ENCODE assay signal across 8 cellular contexts in genomic region chr20:47359533-47360206, GRCh38. TPM values are rescaled to one million over a fixed set of nuclear protein-coding genes. Genes with fewer than 3 reads are reported as not detected.
A peak's percentile ranks its signal among the peaks of the same experiment; 100 is the strongest.
DNase-seq lines count a peak whose midpoint lies in the region; ATAC-seq and TF ChIP-seq lines count a peak whose summit lies in the region.

No MANE protein-coding gene starts in this region.

- H3K4me3 Mint-ChIP-seq in CD8-positive, alpha-beta memory T cell = peak overlapping the region in 3 of 7 donors; percentile 24 to 32 (median 28)

- intact Hi-C loops in OCI-LY7 (cut with micrococcal nuclease; ENCODE audit: unreplicated experiment) = loop anchor here (10.0 kb wide), 1 partner anchor 1685 kb away; the partner anchor contains the start of gene CSE1L
- intact Hi-C loops in esophagus squamous epithelium (cut with DNase I) = loop anchor here (5.0 kb wide), 1 partner anchor 42 kb away; no protein-coding TSS in a partner anchor
- intact Hi-C loops in ovary (cut with DNase I) = loop anchor here in 3 of 4 donors (1.0 to 5.0 kb wide), 3 partner anchors 25 to 42 kb away; no protein-coding TSS in a partner anchor

- no peaks in the 10 kb centered on the region for H3K9me2 ChIP-seq in OCI-LY7 (ENCODE audit: insufficient read depth, low read length)

- no peaks in the 10 kb centered on the region for H3K27me3 ChIP-seq in CD8-positive, alpha-beta memory T cell (ENCODE audit: insufficient read depth, low read length, poor library complexity, severe bottlenecking)
- no peaks in the 10 kb centered on the region for H3K27me3 ChIP-seq in esophagus squamous epithelium
- no peaks in the 10 kb centered on the region for H3K27me3 ChIP-seq in ovary

- H3K36me3 Mint-ChIP-seq in CD8-positive, alpha-beta memory T cell = peaks cover 3 to 7% (median 4%) of the 10 kb centered on the region in 3 donors

- DNase-seq in CD8-positive, alpha-beta memory T cell = no peak
- DNase-seq in OCI-LY7 (ENCODE audit: low spot score) = no peak
- DNase-seq in esophagus squamous epithelium (lab: John Stamatoyannopoulos, UW) = no peak
- no peak for DNase-seq in ovary
- no peak for DNase-seq in NCI-H774 (lab: John Stamatoyannopoulos, UW)
- DNase-seq in GM19238 (ENCODE audit: insufficient read length, low spot score) = no peak
- no peak for DNase-seq in stimulated activated naive CD4-positive, alpha-beta T cell (lab: John Stamatoyannopoulos, UW)

- no TSS peak for BruUV-seq in OCI-LY7 (replicated peaks; lab: Mats Ljungman, UMichigan)

- peak overlapping the region; percentile 93 for H2AFZ ChIP-seq in OCI-LY7 (ENCODE audit: low read length)

- POLR2A ChIA-PET in CD8-positive, alpha-beta memory T cell (lab: Charles Lee) = interaction anchor here (1.2 kb wide), 1 partner anchor 142 kb away, joined by 3 read pairs; the partner anchor contains the start of gene NCOA3
- POLR2A ChIA-PET in OCI-LY7 (lab: Charles Lee) = interaction anchor here (1.0 to 3.0 kb wide), 4 partner anchors 8 to 86 kb away, joined by 3 to 14 read pairs (median 5); no protein-coding TSS in a partner anchor

- peaks cover 43% of the 10 kb centered on the region for H3K4me1 ChIP-seq in CD8-positive, alpha-beta memory T cell (ENCODE audit: insufficient read depth, low read length)
- peaks cover 46% of the 10 kb centered on the region for H3K4me1 ChIP-seq in OCI-LY7 (ENCODE audit: insufficient read depth, low read length, poor library complexity, severe bottlenecking)
- peaks cover 63 to 79% (median 72%) of the 10 kb centered on the region in 3 donors for H3K4me1 ChIP-seq in esophagus squamous epithelium
- H3K4me1 ChIP-seq in ovary (ENCODE audit: insufficient read depth) = peaks cover 43% of the 10 kb centered on the region

- H3K9me3 Mint-ChIP-seq in CD8-positive, alpha-beta memory T cell = no peaks in the 10 kb centered on the region

- peak overlapping the region; percentile 89 for H3K27ac ChIP-seq in CD8-positive, alpha-beta memory T cell (ENCODE audit: low read depth, low read length)
- H3K27ac ChIP-seq in OCI-LY7 (ENCODE audit: low read depth, low read length, poor library complexity, severe bottlenecking) = peak overlapping the region; percentile 90
- H3K27ac ChIP-seq in esophagus squamous epithelium = peak overlapping the region; percentile 97 to 100 (median 100)
- H3K27ac ChIP-seq in ovary = peak overlapping the region; percentile 83 to 95

- ATAC-seq in HG02973 (IDR thresholded peaks at IDR 0.05; ENCODE audit: unreplicated experiment) = no peak

- TF ChIP-seq EP300 in ovary (IDR thresholded peaks at IDR 0.05) = no peak

- H3K27ac Mint-ChIP-seq in CD8-positive, alpha-beta memory T cell = peak overlapping the region in 7 of 8 donors; percentile 23 to 99 (median 62)

- peak overlapping the region; percentile 98 for H3K4me2 ChIP-seq in OCI-LY7 (ENCODE audit: low read length)

- H3K36me3 ChIP-seq in CD8-positive, alpha-beta memory T cell (ENCODE audit: insufficient read depth, low read length) = no peaks in the 10 kb centered on the region
- H3K36me3 ChIP-seq in OCI-LY7 (ENCODE audit: insufficient read depth, low read length) (peaks cover 2% of the 10 kb centered on the region; the same call in 1 of the 2 replicates), esophagus squamous epithelium (no peaks in the 10 kb centered on the region), ovary (no peaks in the 10 kb centered on the region)

- CTCF ChIA-PET in CD8-positive, alpha-beta memory T cell (lab: Charles Lee) = interaction anchor here (1.3 to 4.5 kb wide), 4 partner anchors 24 to 88 kb away, joined by 5 to 20 read pairs (median 8); no protein-coding TSS in a partner anchor
- CTCF ChIA-PET in OCI-LY7 (lab: Charles Lee; ENCODE audit: unreplicated experiment) = interaction anchor here (1.6 kb wide), 1 partner anchor 24 kb away, joined by 6 read pairs; no protein-coding TSS in a partner anchor

- TF ChIP-seq POLR2A in esophagus squamous epithelium (IDR thresholded peaks at IDR 0.05) (no peak), ovary (IDR thresholded peaks at IDR 0.05) (no peak)

- no peak for TF ChIP-seq CTCF in OCI-LY7 (conservative IDR thresholded peaks at IDR 0.05; ENCODE audit: low read length)
- TF ChIP-seq CTCF in esophagus squamous epithelium (IDR thresholded peaks at IDR 0.05) = peak in 1 of 6 experiments; percentile 27
- no peak for TF ChIP-seq CTCF in ovary (IDR thresholded peaks at IDR 0.05)

- H3K4me1 Mint-ChIP-seq in CD8-positive, alpha-beta memory T cell = peaks cover 11 to 32% (median 28%) of the 10 kb centered on the region in 3 donors

- peaks cover 19% of the 10 kb centered on the region for H3K79me2 ChIP-seq in OCI-LY7 (ENCODE audit: insufficient read depth, low read depth, low read length)

- 42 to 50% methylated on average over 7 of the region's 7 CpGs for WGBS in esophagus squamous epithelium, 2 donors
- 54 to 65% (median 62%) methylated on average over 7 of the region's 7 CpGs for WGBS in ovary, 3 donors

- no peaks in the 10 kb centered on the region for H3K9me3 ChIP-seq in CD8-positive, alpha-beta memory T cell (ENCODE audit: low read length)
- H3K9me3 ChIP-seq in OCI-LY7 (ENCODE audit: low read length) = no peaks in the 10 kb centered on the region
- H3K9me3 ChIP-seq in esophagus squamous epithelium = no peaks in the 10 kb centered on the region
- no peaks in the 10 kb centered on the region for H3K9me3 ChIP-seq in ovary

- H4K20me1 ChIP-seq in OCI-LY7 (ENCODE audit: insufficient read depth, low read length) = no peaks in the 10 kb centered on the region

- H3K27me3 Mint-ChIP-seq in CD8-positive, alpha-beta memory T cell = peaks cover 0 to 4% of the 10 kb centered on the region in 2 donors

- no peak overlapping the region for H3K4me3 ChIP-seq in CD8-positive, alpha-beta memory T cell (ENCODE audit: low read length)
- H3K4me3 ChIP-seq in OCI-LY7 (ENCODE audit: low read depth, low read length, poor library complexity, severe bottlenecking) (no peak overlapping the region), esophagus squamous epithelium (peak overlapping the region in 1 of 4 donors; percentile 16), ovary (no peak overlapping the region)

RNA-seq across cellular contexts. Expression of gene ZMYND8, which starts 3.2 kb away (rescaled TPM):
- total RNA-seq in CD8-positive, alpha-beta memory T cell = 10 to 100 TPM; 25.8 to 30.7 TPM
- 20.9 TPM for polyA plus RNA-seq in CD8-positive, alpha-beta memory T cell
- 26.1 and 30.4 TPM in 2 replicates for total RNA-seq in OCI-LY7 (2014; rRNA removed; shearing (Covaris generic))
- 69.1 and 77.0 TPM in 2 replicates for total RNA-seq in OCI-LY7 (2022)
- 10 to 100 TPM; 21.5 to 26.3 (median 24.3) TPM for total RNA-seq in esophagus squamous epithelium
- total RNA-seq in ovary = 10 to 100 TPM; 20.3 to 40.7 (median 31.2) TPM
- polyA plus RNA-seq in ovary = 10 to 100 TPM in 1 of 2 donors, 1 to 10 TPM in 1; 8.3 to 23.5 TPM
